31 cellular contexts compared by ENCODE assay signal in the genomic region with DNA sequence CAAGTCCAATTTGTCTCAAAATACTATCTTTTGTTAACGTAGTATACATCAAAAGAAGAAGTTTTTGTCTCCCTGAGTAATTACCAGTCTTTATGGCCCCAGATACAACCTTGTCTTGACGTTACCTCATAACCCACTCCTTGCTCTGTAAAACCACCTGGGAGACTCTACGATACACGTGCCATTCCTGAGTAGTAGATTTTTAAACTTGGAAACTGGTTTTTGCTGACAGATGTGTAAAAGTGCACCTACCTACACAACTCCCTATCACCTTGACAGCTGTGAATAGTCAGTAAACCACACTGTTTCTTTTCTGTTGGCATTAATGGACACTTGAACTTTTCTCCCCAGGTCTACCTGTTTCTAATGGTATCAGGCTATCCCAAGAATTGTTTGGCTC. TPM values are rescaled to one million over a fixed set of nuclear protein-coding genes. Genes with fewer than 3 reads are reported as not detected.
"Had no signal": no experiment of that assay in that cellular context is flagged by ENCODE, and none has a peak within 500 bp of the region (broad histone marks: within the 10 kb centered on the region; RNA-seq: fewer than 3 reads in every experiment).

No MANE protein-coding gene starts in this region.

- H2AFZ ChIP-seq: neural progenitor cell, parathyroid adenoma had no signal

- H3K36me3 ChIP-seq: neural progenitor cell, ovary, spleen, suprapubic skin, tibial artery, transverse colon, upper lobe of left lung, vagina had no signal

- H3K4me2 ChIP-seq: neural progenitor cell, smooth muscle cell had no signal

- H3K27ac ChIP-seq: neural progenitor cell, ovary, parathyroid adenoma, psoas muscle, skin epidermis, spleen, suprapubic skin, testis, tibial artery, transverse colon, upper lobe of left lung, vagina had no signal

- H3K27me3 ChIP-seq: neural progenitor cell, ovary, spleen, suprapubic skin, testis, tibial artery, transverse colon, upper lobe of left lung, vagina had no signal

- H3K9me3 Mint-ChIP-seq: neural progenitor cell; stimulated activated naive CD8-positive, alpha-beta T cell treated with anti-CD3 and anti-CD28 coated beads, Interleukin-15, amount 100 ng/mL, for 72 hours had no signal

- H3K9me3 ChIP-seq: ovary, psoas muscle, spleen, suprapubic skin, testis, tibial artery, transverse colon, upper lobe of left lung, vagina had no signal

- ATAC-seq: naive thymus-derived CD8-positive, alpha-beta T cell; natural killer cell treated with Interleukin-12 subunit alpha and Interleukin-12 subunit beta and Interleukin-15 and Interleukin-18, amount 100 ng/mL, for 72 hours; psoas muscle; right cardiac atrium; sciatic nerve; stimulated activated memory B cell treated with anti-CD40 and anti-IgM and Interleukin-4, amounts not matched to agents 10 μg/mL and 1 μg/mL and 100 μg/mL, for 72 hours; stimulated activated naive CD8-positive, alpha-beta T cell treated with anti-CD3 and anti-CD28 coated beads, Interleukin-15, amount 100 ng/mL, for 72 hours; stimulated activated naive CD8-positive, alpha-beta T cell treated with anti-CD3 and anti-CD28 coated beads, Interleukin-15, Interleukin-2, amounts not matched to agents 100 U/mL and 50 U/mL, for 24 hours had no signal

- H3K4me3 ChIP-seq: neural progenitor cell, ovary, psoas muscle, skin epidermis, smooth muscle cell, spleen, suprapubic skin, testis, tibial artery, transverse colon, upper lobe of left lung, vagina had no signal

- H3K27me3 Mint-ChIP-seq: stimulated activated memory B cell treated with anti-CD40 and anti-IgM and Interleukin-4, amounts not matched to agents 10 μg/mL and 1 μg/mL and 100 μg/mL, for 72 hours; stimulated activated naive CD8-positive, alpha-beta T cell treated with anti-CD3 and anti-CD28 coated beads, Interleukin-15, amount 100 ng/mL, for 72 hours had no signal

- H3K4me1 Mint-ChIP-seq: naive thymus-derived CD8-positive, alpha-beta T cell; neural progenitor cell; stimulated activated memory B cell treated with anti-CD40 and anti-IgM and Interleukin-4, amounts not matched to agents 10 μg/mL and 1 μg/mL and 100 μg/mL, for 72 hours; stimulated activated naive CD8-positive, alpha-beta T cell treated with anti-CD3 and anti-CD28 coated beads, Interleukin-15, amount 100 ng/mL, for 72 hours had no signal

- H3K9ac ChIP-seq: neural progenitor cell, parathyroid adenoma had no signal

- H3K27ac Mint-ChIP-seq: naive thymus-derived CD8-positive, alpha-beta T cell; natural killer cell treated with Interleukin-12 subunit alpha and Interleukin-12 subunit beta and Interleukin-15 and Interleukin-18, amount 100 ng/mL, for 72 hours; neural progenitor cell; progenitor cell of endocrine pancreas; stimulated activated memory B cell treated with anti-CD40 and anti-IgM and Interleukin-4, amounts not matched to agents 10 μg/mL and 1 μg/mL and 100 μg/mL, for 72 hours; stimulated activated naive CD8-positive, alpha-beta T cell treated with anti-CD3 and anti-CD28 coated beads, Interleukin-15, amount 100 ng/mL, for 72 hours had no signal

- H3K4me3 Mint-ChIP-seq: naive thymus-derived CD8-positive, alpha-beta T cell; natural killer cell treated with Interleukin-12 subunit alpha and Interleukin-12 subunit beta and Interleukin-15 and Interleukin-18, amount 100 ng/mL, for 72 hours; neural progenitor cell; stimulated activated memory B cell treated with anti-CD40 and anti-IgM and Interleukin-4, amounts not matched to agents 10 μg/mL and 1 μg/mL and 100 μg/mL, for 72 hours; stimulated activated naive CD8-positive, alpha-beta T cell treated with anti-CD3 and anti-CD28 coated beads, Interleukin-15, amount 100 ng/mL, for 72 hours had no signal

- FAIRE-seq: urothelium cell line had no signal

- H3K36me3 Mint-ChIP-seq: naive thymus-derived CD8-positive, alpha-beta T cell; natural killer cell treated with Interleukin-12 subunit alpha and Interleukin-12 subunit beta and Interleukin-15 and Interleukin-18, amount 100 ng/mL, for 72 hours; neural progenitor cell; stimulated activated memory B cell treated with anti-CD40 and anti-IgM and Interleukin-4, amounts not matched to agents 10 μg/mL and 1 μg/mL and 100 μg/mL, for 72 hours had no signal

- H3K79me2 ChIP-seq: parathyroid adenoma had no signal

- DNase-seq: naive thymus-derived CD8-positive, alpha-beta T cell; occipital lobe; ovary; posterior cingulate gyrus; psoas muscle; right cardiac atrium; spleen; stimulated activated CD4-positive, alpha-beta T cell treated with anti-CD3 and anti-CD28 coated beads, Interleukin-12 subunit alpha, Interleukin-12 subunit beta, amount 100 ng/mL, for 4 hours; stimulated activated CD4-positive, alpha-beta T cell treated with anti-CD3 and anti-CD28 coated beads, Interleukin-1b, Interleukin-23, amount 100 ng/mL, for 48 hours; stimulated activated CD4-positive, alpha-beta T cell treated with anti-CD3 and anti-CD28 coated beads, Interleukin-4, amount 100 ng/mL, for 1 hour; stimulated activated CD4-positive, alpha-beta T cell treated with anti-CD3 and anti-CD28 coated beads, Interleukin-4, amount 100 ng/mL, for 4 hours; stimulated activated CD8-positive, alpha-beta memory T cell treated with anti-CD3 and anti-CD28 coated beads, Interleukin-4, amount 100 ng/mL, for 48 hours; stimulated activated naive CD4-positive, alpha-beta T cell; stimulated activated naive CD8-positive, alpha-beta T cell treated with anti-CD3 and anti-CD28 coated beads, Interleukin-15, amount 100 ng/mL, for 72 hours; stimulated activated naive CD8-positive, alpha-beta T cell treated with anti-CD3 and anti-CD28 coated beads, Interleukin-15, Interleukin-2, amounts not matched to agents 100 U/mL and 50 U/mL, for 24 hours; substantia nigra; testis; tibial artery; transverse colon; upper lobe of left lung had no signal

- H3K4me1 ChIP-seq: neural progenitor cell, parathyroid adenoma, psoas muscle, suprapubic skin, testis, transverse colon, vagina had no signal

RNA-seq across cellular contexts. Expression of a gene that starts 51.7 kb away (rescaled TPM):
- total RNA-seq: naive thymus-derived CD8-positive, alpha-beta T cell; natural killer cell treated with Interleukin-12 subunit alpha and Interleukin-12 subunit beta and Interleukin-15 and Interleukin-18, amount 100 ng/mL, for 72 hours had no signal
